Comparison of ENCODE assay signal across 17 cellular contexts in the genomic region with DNA sequence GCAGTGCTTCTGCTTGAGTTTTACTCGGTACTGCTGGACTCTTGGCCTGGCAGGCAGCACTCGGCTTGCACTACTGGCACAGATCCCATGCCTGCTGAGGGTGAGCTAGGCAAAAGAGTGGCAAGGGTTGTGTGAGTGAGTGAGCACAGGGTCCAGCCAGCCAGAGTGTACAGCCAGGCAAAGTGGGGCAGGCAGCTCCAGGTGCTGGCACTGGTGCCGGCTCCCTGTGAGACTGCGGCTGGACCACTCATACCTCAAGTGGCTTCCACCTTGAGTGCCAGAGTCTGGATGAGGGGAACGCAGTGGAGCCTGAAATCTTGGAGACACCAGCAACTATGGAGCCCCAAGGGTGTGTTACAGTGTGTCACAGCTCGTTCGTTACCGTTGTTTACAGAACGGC.
"Had no signal": no experiment of that assay in that cellular context is flagged by ENCODE, and none has a peak within 500 bp of the region (broad histone marks: within the 10 kb centered on the region; RNA-seq: fewer than 3 reads in every experiment).

No MANE protein-coding gene starts in this region.

- H3K4me1 Mint-ChIP-seq: naive thymus-derived CD4-positive, alpha-beta T cell; nephron; stimulated activated naive B cell treated with anti-CD40 and anti-IgM and Interleukin-4, amounts not matched to agents 10 μg/mL and 1 μg/mL and 100 μg/mL, for 72 hours had no signal

- H3K36me3 Mint-ChIP-seq: naive thymus-derived CD4-positive, alpha-beta T cell; neural progenitor cell; stimulated activated naive B cell treated with anti-CD40 and anti-IgM and Interleukin-4, amounts not matched to agents 10 μg/mL and 1 μg/mL and 100 μg/mL, for 72 hours had no signal

- H3K4me1 ChIP-seq: neural progenitor cell, prostate gland, right atrium auricular region, sigmoid colon had no signal

- H3K9ac ChIP-seq: neural progenitor cell had no signal

- H3K36me3 ChIP-seq: neural progenitor cell, prostate gland, right atrium auricular region, sigmoid colon, thoracic aorta had no signal

- H3K9me3 Mint-ChIP-seq: nephron had no signal

- H3K27ac Mint-ChIP-seq: effector memory CD8-positive, alpha-beta T cell; naive thymus-derived CD4-positive, alpha-beta T cell; nephron; neural progenitor cell; stimulated activated naive B cell treated with anti-CD40 and anti-IgM and Interleukin-4, amounts not matched to agents 10 μg/mL and 1 μg/mL and 100 μg/mL, for 72 hours; stimulated activated naive CD8-positive, alpha-beta T cell treated with anti-CD3 and anti-CD28 coated beads, Interleukin-15, Interleukin-2, amounts not matched to agents 100 ng/mL and 50 ng/mL, for 24 hours had no signal

- H3K4me2 ChIP-seq: neural progenitor cell had no signal

- H2AFZ ChIP-seq: neural progenitor cell had no signal

- H3K27me3 ChIP-seq: neural progenitor cell, right atrium auricular region, sigmoid colon had no signal

- H3K27ac ChIP-seq: neural progenitor cell, prostate gland, right atrium auricular region, sigmoid colon, thoracic aorta had no signal

- H3K27me3 Mint-ChIP-seq: effector memory CD8-positive, alpha-beta T cell; naive thymus-derived CD4-positive, alpha-beta T cell; stimulated activated naive B cell treated with anti-CD40 and anti-IgM and Interleukin-4, amounts not matched to agents 10 μg/mL and 1 μg/mL and 100 μg/mL, for 72 hours; stimulated activated naive CD8-positive, alpha-beta T cell treated with anti-CD3 and anti-CD28 coated beads, Interleukin-15, Interleukin-2, amounts not matched to agents 100 ng/mL and 50 ng/mL, for 24 hours had no signal

- H3K9me3 ChIP-seq: prostate gland, sigmoid colon, thoracic aorta had no signal

- H3K4me3 ChIP-seq: neural progenitor cell, prostate gland, right atrium auricular region, sigmoid colon, thoracic aorta had no signal

- DNase-seq: cortex of kidney; effector memory CD8-positive, alpha-beta T cell; head of caudate nucleus; mesenchymal stem cell; midbrain; naive thymus-derived CD4-positive, alpha-beta T cell; nucleus accumbens; sigmoid colon; stimulated activated CD4-positive, alpha-beta T cell treated with anti-CD3 and anti-CD28 coated beads, Interleukin-4, amount 100 ng/mL, for 4 hours; stimulated activated naive B cell treated with anti-CD40 and anti-IgM and Interleukin-4, amounts not matched to agents 10 μg/mL and 1 μg/mL and 100 μg/mL, for 72 hours; trophoblast cell had no signal

- H3K4me3 Mint-ChIP-seq: effector memory CD8-positive, alpha-beta T cell; naive thymus-derived CD4-positive, alpha-beta T cell; nephron; neural progenitor cell; stimulated activated naive B cell treated with anti-CD40 and anti-IgM and Interleukin-4, amounts not matched to agents 10 μg/mL and 1 μg/mL and 100 μg/mL, for 72 hours; stimulated activated naive CD8-positive, alpha-beta T cell treated with anti-CD3 and anti-CD28 coated beads, Interleukin-15, Interleukin-2, amounts not matched to agents 100 ng/mL and 50 ng/mL, for 24 hours had no signal
